ENCODE assay signal across 9 cellular contexts in the genomic region with DNA sequence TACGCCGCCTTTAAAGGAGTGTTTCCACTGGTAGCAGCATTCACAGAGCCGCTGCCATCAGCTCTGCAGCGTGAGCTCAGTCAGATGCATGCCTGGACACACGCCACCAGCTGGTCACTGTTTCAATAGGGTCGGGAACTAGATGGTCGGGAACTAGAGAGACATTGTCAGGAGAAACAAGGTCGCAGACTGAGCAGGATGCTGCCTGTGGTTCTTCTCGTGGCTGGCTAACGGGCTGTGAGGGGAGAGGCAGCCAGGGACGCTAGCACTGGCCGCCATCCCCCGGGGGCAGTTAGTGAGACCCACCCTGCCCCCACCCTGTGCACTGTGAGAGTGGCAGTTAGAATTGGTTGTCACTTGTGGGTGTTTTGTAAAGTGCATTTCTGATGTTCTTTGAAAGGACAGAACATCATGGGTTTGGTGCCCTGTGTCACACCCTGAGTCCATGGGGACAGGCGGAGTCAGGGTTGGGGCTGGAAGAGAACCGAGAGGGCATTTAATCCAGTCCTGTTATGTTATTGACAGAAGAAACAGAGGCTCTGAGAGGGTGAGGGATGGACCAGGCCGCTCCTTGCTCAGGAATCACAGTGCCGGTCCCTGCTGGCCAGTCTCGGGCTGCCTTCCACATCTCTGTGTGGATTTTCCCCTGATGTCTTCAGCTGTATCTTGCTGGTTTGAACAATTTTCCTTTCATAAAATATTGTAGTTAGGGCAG.
A peak's percentile ranks its signal among the peaks of the same experiment; 100 is the strongest.
DNase-seq lines count a peak whose midpoint lies in the region; ATAC-seq, FAIRE-seq and TF ChIP-seq lines count a peak whose summit lies in the region.
"Had no signal": no experiment of that assay in that cellular context is flagged by ENCODE, and none has a peak within 500 bp of the region (broad histone marks: within the 10 kb centered on the region; RNA-seq: fewer than 3 reads in every experiment).

No MANE protein-coding gene starts in this region.

- H3K9me3 Mint-ChIP-seq in endothelial cell (ENCODE audit: unreplicated experiment): no peaks in the 10 kb centered on the region

- no peak overlapping the region for H2BK120ac ChIP-seq in mesendoderm (ENCODE audit: low read depth, low read length)

- no peak overlapping the region for H3K4me3 ChIP-seq in mesendoderm (ENCODE audit: low read length)

- no peak overlapping the region for H3K56ac ChIP-seq in mesendoderm (ENCODE audit: low read length)

- no peak overlapping the region for H3K18ac ChIP-seq in mesendoderm (ENCODE audit: low read length)

- H2AK5ac ChIP-seq in mesendoderm (ENCODE audit: low read length): no peak overlapping the region

- DNase-seq in D721Med (ENCODE audit: insufficient read length, low spot score): peak; percentile 43
- peak; percentile 80 for DNase-seq in NCI-H510A treated with DMSO at 0.1 percent for 48 hours (lab: John Stamatoyannopoulos, UW)
- DNase-seq in endothelial cell (ENCODE audit: low spot score): peak; percentile 60
- DNase-seq in mesendoderm: peak; percentile 81
- no peak for DNase-seq in T-helper 9 cell
- DNase-seq in T1000 (lab: John Stamatoyannopoulos, UW): no peak

- H3K27ac ChIP-seq in mesendoderm (ENCODE audit: low read depth, low read length): no peak overlapping the region

- H3K79me1 ChIP-seq in mesendoderm (ENCODE audit: low read length): no peaks in the 10 kb centered on the region

- H3K4me1 ChIP-seq in mesendoderm (ENCODE audit: control insufficient read depth, low read depth, low read length): no peaks in the 10 kb centered on the region

- H3K4me2 ChIP-seq in mesendoderm (ENCODE audit: low read length): no peak overlapping the region

- H3K36me3 ChIP-seq in mesendoderm (ENCODE audit: control insufficient read depth, insufficient read depth, low read length): no peaks in the 10 kb centered on the region

- no peaks in the 10 kb centered on the region for H3K27me3 ChIP-seq in mesendoderm (ENCODE audit: insufficient read depth, low read length, poor library complexity)

- no peak for FAIRE-seq in D721Med (lab: Jason Lieb, UNC)
- FAIRE-seq: colon had no signal

- no CpG with 5 or more reads among the region's 18 CpGs for WGBS in mesendoderm (ENCODE audit: extremely low coverage, insufficient coverage, low lambda C conversion rate)

- no peak overlapping the region for H3K4me3 Mint-ChIP-seq in endothelial cell (ENCODE audit: unreplicated experiment)

- H3K27ac Mint-ChIP-seq in endothelial cell (ENCODE audit: unreplicated experiment): no peak overlapping the region

- no peak overlapping the region for H3K23ac ChIP-seq in mesendoderm (ENCODE audit: low read length)

- H4K8ac ChIP-seq in mesendoderm (ENCODE audit: low read depth, low read length): no peak overlapping the region

- H3K27me3 Mint-ChIP-seq in endothelial cell (ENCODE audit: unreplicated experiment): peaks cover 7% of the 10 kb centered on the region

- no peaks in the 10 kb centered on the region for H3K36me3 Mint-ChIP-seq in endothelial cell (ENCODE audit: low read depth, unreplicated experiment)

- H3K9ac ChIP-seq in mesendoderm (ENCODE audit: low read length): no peak overlapping the region

- H3K79me2 ChIP-seq in mesendoderm (ENCODE audit: control insufficient read depth, insufficient read depth, low read length): no peaks in the 10 kb centered on the region

- H3K4ac ChIP-seq in mesendoderm (ENCODE audit: low read depth, low read length): no peak overlapping the region

- ATAC-seq in GM19397 (IDR thresholded peaks at IDR 0.05; ENCODE audit: unreplicated experiment): no peak
- no peak for ATAC-seq in HG02938 (IDR thresholded peaks at IDR 0.05; ENCODE audit: unreplicated experiment)

- no peak overlapping the region for H4K5ac ChIP-seq in mesendoderm (ENCODE audit: low read length)

- H2BK15ac ChIP-seq in mesendoderm (replicated peaks; ENCODE audit: low read depth): no peak overlapping the region

- TF ChIP-seq CTCF in D721Med (IDR thresholded peaks at IDR 0.05; ENCODE audit: insufficient read depth, missing control alignments) (no peak), endothelial cell (IDR thresholded peaks at IDR 0.05; ENCODE audit: unreplicated experiment) (no peak)

- no peak overlapping the region for H2BK5ac ChIP-seq in mesendoderm (ENCODE audit: low read length)

- peaks cover 3% of the 10 kb centered on the region for H3K4me1 Mint-ChIP-seq in endothelial cell (ENCODE audit: unreplicated experiment)

Comparison
In these comparisons a context has a peak if more than half of its experiments do, and no peak if none do; other contexts are left out.
1. DNase-seq: peak in D721Med (single experiment), NCI-H510A treated with DMSO at 0.1 percent for 48 hours (single experiment), endothelial cell (single experiment) and mesendoderm (single experiment); none in T-helper 9 cell (single experiment) and T1000 (single experiment).